Comparison of ENCODE assay signal across 8 cellular contexts in the genomic region with DNA sequence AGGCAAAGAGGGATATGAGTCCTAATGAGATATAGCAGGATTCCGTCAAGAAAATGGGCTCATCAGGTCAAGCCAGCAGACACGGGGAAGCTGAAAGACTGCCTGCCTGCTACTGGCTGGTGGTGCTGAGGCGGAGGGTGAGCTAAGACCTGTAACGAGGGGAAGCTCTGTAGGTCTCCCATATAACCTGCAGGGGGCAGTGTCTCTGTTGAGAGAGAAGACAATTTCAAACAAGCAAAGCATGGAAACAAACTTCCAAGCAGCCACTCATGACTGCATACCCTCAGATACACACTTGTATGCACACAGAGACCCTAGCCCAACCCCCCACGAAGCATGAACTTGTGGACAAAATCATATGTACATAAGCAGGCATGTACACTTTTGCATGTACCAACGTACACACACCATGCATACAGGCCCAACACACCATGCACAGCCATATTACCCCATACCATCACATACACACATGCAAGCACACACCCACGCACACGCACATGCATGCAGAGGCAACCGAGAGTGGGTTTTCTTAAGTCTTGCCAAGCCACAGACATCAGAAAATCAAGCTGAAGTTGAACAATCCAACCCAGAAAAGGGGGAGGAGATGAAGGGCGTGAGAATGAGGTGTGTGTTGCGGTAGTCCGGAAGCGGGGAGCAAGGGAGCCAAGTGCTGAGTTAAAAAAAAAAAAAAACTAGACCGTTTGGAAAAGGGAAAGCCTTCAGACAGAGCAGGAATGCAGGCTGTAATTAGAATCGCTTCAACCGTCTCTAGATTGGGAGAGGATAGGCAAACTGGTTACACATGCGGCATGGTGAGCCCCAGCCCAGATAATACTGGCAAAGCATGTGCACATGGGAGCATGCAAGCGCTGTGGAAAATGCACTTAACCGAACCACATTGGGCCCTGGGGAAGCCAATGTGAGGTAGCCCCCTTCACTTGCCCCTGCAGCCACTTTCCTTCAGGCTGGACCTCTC.
DNase-seq lines count a peak whose midpoint lies in the region; ATAC-seq and TF ChIP-seq lines count a peak whose summit lies in the region.

No MANE protein-coding gene starts in this region.

- DNase-seq in GM23338 (ENCODE audit: low spot score) (peak; percentile 76), NCI-H1694 (lab: John Stamatoyannopoulos, UW) (peak; percentile 52), activated T-cell treated with anti-CD3 and anti-CD28 coated beads for 48 hours (ENCODE audit: low read depth) (peak; percentile 2), foreskin keratinocyte (peak in 1 of 2 donors; percentile 31), prostate gland (ENCODE audit: low spot score) (peak; percentile 8), COR-L47 (lab: John Stamatoyannopoulos, UW) (no peak)

- no peak overlapping the region for H3K4me3 Mint-ChIP-seq in GM23338

- TF ChIP-seq CTCF in DOHH2 (IDR thresholded peaks at IDR 0.05; ENCODE audit: low read depth, low read length, poor library complexity, severe bottlenecking) (peak; percentile 57), GM23338 (conservative IDR thresholded peaks at IDR 0.05; ENCODE audit: low read depth in 2 of 2) (peak; percentile 47 to 67), foreskin keratinocyte (conservative IDR thresholded peaks at IDR 0.05) (peak; percentile 66), prostate gland (IDR thresholded peaks at IDR 0.05) (peak in 3 of 4 experiments; percentile 31 to 52 (median 38))

- H3K4me2 ChIP-seq in DOHH2 (ENCODE audit: low read length) (no peak overlapping the region), GM23338 (no peak overlapping the region)

- H3K36me3 ChIP-seq in DOHH2 (ENCODE audit: control insufficient read depth, low read length): no peaks in the 10 kb centered on the region
- H3K36me3 ChIP-seq in GM23338 (ENCODE audit: insufficient read depth): no peaks in the 10 kb centered on the region
- no peaks in the 10 kb centered on the region for H3K36me3 ChIP-seq in prostate gland

- intact Hi-C loops in prostate gland (cut with DNase I): loop anchor here (10.0 kb wide), 1 partner anchor 191 kb away; no protein-coding TSS in a partner anchor

- WGBS in prostate gland: 49% methylated on average over 19 of the region's 19 CpGs

- no peaks in the 10 kb centered on the region for H3K9me3 Mint-ChIP-seq in GM23338

- H3K79me2 ChIP-seq in DOHH2 (ENCODE audit: control insufficient read depth, low read length) (no peaks in the 10 kb centered on the region), GM23338 (replicated peaks; ENCODE audit: insufficient read depth) (no peaks in the 10 kb centered on the region)

- no peak for TF ChIP-seq POLR2A in prostate gland (IDR thresholded peaks at IDR 0.05)

- no peaks in the 10 kb centered on the region for H3K36me3 Mint-ChIP-seq in GM23338 (ENCODE audit: low read depth)

- H3F3A ChIP-seq in DOHH2 (ENCODE audit: control insufficient read depth, insufficient read depth): no peaks in the 10 kb centered on the region
- no peaks in the 10 kb centered on the region for H3F3A ChIP-seq in GM23338 (replicated peaks; ENCODE audit: low read depth)

- ATAC-seq in GM23338: peak; percentile 93
- peak; percentile 67 for ATAC-seq in foreskin keratinocyte
- no peak for ATAC-seq in HG03460 (IDR thresholded peaks at IDR 0.05; ENCODE audit: unreplicated experiment)

- H3K4me3 ChIP-seq in DOHH2 (ENCODE audit: low read length) (no peak overlapping the region), GM23338 (no peak overlapping the region), prostate gland (no peak overlapping the region)

- H3K4me1 ChIP-seq in DOHH2 (ENCODE audit: control insufficient read depth, low read length): no peaks in the 10 kb centered on the region
- H3K4me1 ChIP-seq in GM23338 (ENCODE audit: insufficient read depth): no peaks in the 10 kb centered on the region
- no peaks in the 10 kb centered on the region for H3K4me1 ChIP-seq in foreskin keratinocyte
- no peaks in the 10 kb centered on the region for H3K4me1 ChIP-seq in prostate gland (replicated peaks)

- H3K9me2 ChIP-seq in DOHH2 (replicated peaks; ENCODE audit: control insufficient read depth, low read length) (no peaks in the 10 kb centered on the region), GM23338 (ENCODE audit: insufficient read depth) (no peaks in the 10 kb centered on the region)

- H3K27me3 ChIP-seq in DOHH2 (ENCODE audit: control insufficient read depth, low read length): no peaks in the 10 kb centered on the region
- no peaks in the 10 kb centered on the region for H3K27me3 ChIP-seq in GM23338 (ENCODE audit: insufficient read depth)
- no peaks in the 10 kb centered on the region for H3K27me3 ChIP-seq in foreskin keratinocyte
- no peaks in the 10 kb centered on the region for H3K27me3 ChIP-seq in prostate gland (replicated peaks; ENCODE audit: insufficient read depth)

- no peaks in the 10 kb centered on the region for H3K9me3 ChIP-seq in DOHH2 (ENCODE audit: control insufficient read depth, insufficient read depth, low read length)
- no peaks in the 10 kb centered on the region for H3K9me3 ChIP-seq in prostate gland

- no peak overlapping the region for H2AFZ ChIP-seq in GM23338

- H4K20me1 ChIP-seq in DOHH2 (ENCODE audit: control insufficient read depth, insufficient read depth, low read depth, low read length): no peaks in the 10 kb centered on the region
- H4K20me1 ChIP-seq in GM23338 (replicated peaks; ENCODE audit: insufficient read depth): no peaks in the 10 kb centered on the region

- H3K4me1 Mint-ChIP-seq in GM23338: peaks cover 2% of the 10 kb centered on the region; the same call in 1 of the 3 replicates

- H3K27ac Mint-ChIP-seq in GM23338: no peak overlapping the region

- H3K27ac ChIP-seq in DOHH2 (ENCODE audit: low read depth, low read length): no peak overlapping the region
- H3K27ac ChIP-seq in GM23338 (ENCODE audit: low read depth): no peak overlapping the region
- no peak overlapping the region for H3K27ac ChIP-seq in foreskin keratinocyte
- no peak overlapping the region for H3K27ac ChIP-seq in prostate gland

- peaks cover 2% of the 10 kb centered on the region for H3K27me3 Mint-ChIP-seq in GM23338 (ENCODE audit: insufficient read depth, low read depth, poor library complexity)

TF ChIP-seq in GM23338, 12 proteins besides CTCF, POLR2A, EP300 and RAD21 (continues in another document):
- TF ChIP-seq, protein P1, sequence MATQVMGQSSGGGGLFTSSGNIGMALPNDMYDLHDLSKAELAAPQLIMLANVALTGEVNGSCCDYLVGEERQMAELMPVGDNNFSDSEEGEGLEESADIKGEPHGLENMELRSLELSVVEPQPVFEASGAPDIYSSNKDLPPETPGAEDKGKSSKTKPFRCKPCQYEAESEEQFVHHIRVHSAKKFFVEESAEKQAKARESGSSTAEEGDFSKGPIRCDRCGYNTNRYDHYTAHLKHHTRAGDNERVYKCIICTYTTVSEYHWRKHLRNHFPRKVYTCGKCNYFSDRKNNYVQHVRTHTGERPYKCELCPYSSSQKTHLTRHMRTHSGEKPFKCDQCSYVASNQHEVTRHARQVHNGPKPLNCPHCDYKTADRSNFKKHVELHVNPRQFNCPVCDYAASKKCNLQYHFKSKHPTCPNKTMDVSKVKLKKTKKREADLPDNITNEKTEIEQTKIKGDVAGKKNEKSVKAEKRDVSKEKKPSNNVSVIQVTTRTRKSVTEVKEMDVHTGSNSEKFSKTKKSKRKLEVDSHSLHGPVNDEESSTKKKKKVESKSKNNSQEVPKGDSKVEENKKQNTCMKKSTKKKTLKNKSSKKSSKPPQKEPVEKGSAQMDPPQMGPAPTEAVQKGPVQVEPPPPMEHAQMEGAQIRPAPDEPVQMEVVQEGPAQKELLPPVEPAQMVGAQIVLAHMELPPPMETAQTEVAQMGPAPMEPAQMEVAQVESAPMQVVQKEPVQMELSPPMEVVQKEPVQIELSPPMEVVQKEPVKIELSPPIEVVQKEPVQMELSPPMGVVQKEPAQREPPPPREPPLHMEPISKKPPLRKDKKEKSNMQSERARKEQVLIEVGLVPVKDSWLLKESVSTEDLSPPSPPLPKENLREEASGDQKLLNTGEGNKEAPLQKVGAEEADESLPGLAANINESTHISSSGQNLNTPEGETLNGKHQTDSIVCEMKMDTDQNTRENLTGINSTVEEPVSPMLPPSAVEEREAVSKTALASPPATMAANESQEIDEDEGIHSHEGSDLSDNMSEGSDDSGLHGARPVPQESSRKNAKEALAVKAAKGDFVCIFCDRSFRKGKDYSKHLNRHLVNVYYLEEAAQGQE (IDR thresholded peaks at IDR 0.05; ENCODE audit: unreplicated experiment): no peak
- TF ChIP-seq ZNF331 (CRISPR knock-in tag; IDR thresholded peaks at IDR 0.05; ENCODE audit: low read depth): no peak
- no peak for TF ChIP-seq ZNF114 (CRISPR knock-in tag; IDR thresholded peaks at IDR 0.05)
- TF ChIP-seq EZH2phosphoT487 (IDR thresholded peaks at IDR 0.05; ENCODE audit: unreplicated experiment): no peak
- no peak for TF ChIP-seq JUNB (IDR thresholded peaks at IDR 0.05; ENCODE audit: unreplicated experiment)
- no peak for TF ChIP-seq STAT1 (IDR thresholded peaks at IDR 0.05; ENCODE audit: unreplicated experiment)
- TF ChIP-seq, protein P2, sequence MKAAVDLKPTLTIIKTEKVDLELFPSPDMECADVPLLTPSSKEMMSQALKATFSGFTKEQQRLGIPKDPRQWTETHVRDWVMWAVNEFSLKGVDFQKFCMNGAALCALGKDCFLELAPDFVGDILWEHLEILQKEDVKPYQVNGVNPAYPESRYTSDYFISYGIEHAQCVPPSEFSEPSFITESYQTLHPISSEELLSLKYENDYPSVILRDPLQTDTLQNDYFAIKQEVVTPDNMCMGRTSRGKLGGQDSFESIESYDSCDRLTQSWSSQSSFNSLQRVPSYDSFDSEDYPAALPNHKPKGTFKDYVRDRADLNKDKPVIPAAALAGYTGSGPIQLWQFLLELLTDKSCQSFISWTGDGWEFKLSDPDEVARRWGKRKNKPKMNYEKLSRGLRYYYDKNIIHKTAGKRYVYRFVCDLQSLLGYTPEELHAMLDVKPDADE (IDR thresholded peaks at IDR 0.05): no peak
- no peak for TF ChIP-seq NANOG (IDR thresholded peaks at IDR 0.05; ENCODE audit: borderline replicate concordance)
- no peak for TF ChIP-seq CREB1 (CRISPR knock-in tag; IDR thresholded peaks at IDR 0.05; ENCODE audit: low read depth)
- no peak for TF ChIP-seq EZH2 (IDR thresholded peaks at IDR 0.05; ENCODE audit: low read depth, unreplicated experiment)
